In the genomic region with DNA sequence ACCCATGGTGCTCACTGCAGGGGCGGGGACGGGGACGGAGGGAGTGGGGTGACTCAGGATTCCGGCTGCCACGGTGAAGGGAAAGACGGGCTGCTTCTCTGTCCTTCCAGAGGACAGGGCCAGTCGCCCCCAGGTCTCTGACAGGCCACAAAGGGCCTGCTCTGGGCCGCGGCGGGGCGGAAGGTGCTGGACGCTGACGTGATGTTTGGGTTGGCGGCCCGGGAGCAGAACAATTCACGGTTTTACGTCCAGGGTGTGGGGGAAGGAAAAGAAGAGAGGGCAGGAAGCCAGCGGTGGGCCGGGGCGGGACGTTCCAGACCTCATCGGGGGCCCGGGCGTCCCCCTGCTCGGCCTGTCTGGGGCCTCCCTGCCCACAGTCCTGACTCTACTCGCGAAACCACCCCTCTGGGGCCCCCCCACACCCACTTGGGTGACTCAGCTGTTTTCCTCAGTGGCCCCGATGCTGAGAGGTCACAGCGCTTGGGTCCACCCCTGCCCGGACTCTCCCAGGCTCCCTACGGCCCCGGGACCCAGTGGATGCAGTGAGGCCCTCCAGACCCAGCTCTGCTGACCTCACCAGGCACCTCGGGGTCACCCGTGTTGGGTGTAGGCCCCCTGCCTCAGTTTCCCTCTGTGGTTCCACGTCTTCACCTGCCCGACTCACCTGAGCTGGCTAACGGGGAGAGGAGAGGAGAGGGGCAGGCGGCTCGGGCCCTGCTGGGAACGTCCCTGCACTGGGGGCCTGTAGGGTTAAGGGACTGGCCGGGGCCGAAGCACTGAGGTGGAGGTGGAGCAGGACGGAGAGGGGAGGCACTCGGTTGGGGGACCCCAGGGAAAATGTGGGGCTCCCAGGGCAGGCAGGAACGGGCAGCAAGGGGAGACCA, we compare ENCODE assay signal across 8 cellular contexts. TPM values are rescaled to one million over a fixed set of nuclear protein-coding genes. Genes with fewer than 3 reads are reported as not detected.
A peak's percentile ranks its signal among the peaks of the same experiment; 100 is the strongest.
DNase-seq lines count a peak whose midpoint lies in the region; ATAC-seq and TF ChIP-seq lines count a peak whose summit lies in the region.

No MANE protein-coding gene starts in this region.

- H3K27ac ChIP-seq in left ventricle myocardium inferior (replicated peaks) (peak overlapping the region; percentile 99), smooth muscle cell (ENCODE audit: low read depth) (peak overlapping the region; percentile 96)

- no peaks in the 10 kb centered on the region for H3F3A ChIP-seq in smooth muscle cell (ENCODE audit: low read depth)

- peak overlapping the region; percentile 58 for H3K4me3 Mint-ChIP-seq in activated T-helper 17 cell treated with anti-CD3 and anti-CD28 coated beads, Interleukin-2, amount 50 U/mL, for 72 hours

- peaks cover 6% of the 10 kb centered on the region for H3K9me3 ChIP-seq in left ventricle myocardium inferior (replicated peaks)
- no peaks in the 10 kb centered on the region for H3K9me3 ChIP-seq in smooth muscle cell (replicated peaks; ENCODE audit: low read depth)

- H3K4me1 Mint-ChIP-seq in activated T-helper 17 cell treated with anti-CD3 and anti-CD28 coated beads, Interleukin-2, amount 50 U/mL, for 72 hours: peaks cover 6% of the 10 kb centered on the region

- H3K4me1 ChIP-seq in left ventricle myocardium inferior: peaks cover 87% of the 10 kb centered on the region
- peaks cover 15% of the 10 kb centered on the region for H3K4me1 ChIP-seq in smooth muscle cell (ENCODE audit: low read depth)

- no peaks in the 10 kb centered on the region for H3K27me3 ChIP-seq in left ventricle myocardium inferior (ENCODE audit: low read depth)
- H3K27me3 ChIP-seq in smooth muscle cell (ENCODE audit: low read depth): no peaks in the 10 kb centered on the region

- no peak overlapping the region for H2AFZ ChIP-seq in smooth muscle cell (ENCODE audit: low read depth)

- TF ChIP-seq CTCF in GM13976 (IDR thresholded peaks at IDR 0.05; ENCODE audit: borderline replicate concordance, control extremely low read depth, extremely low read depth, insufficient read depth, missing control alignments): no peak
- no peak for TF ChIP-seq CTCF in left ventricle myocardium inferior (IDR thresholded peaks at IDR 0.05; ENCODE audit: borderline replicate concordance)
- TF ChIP-seq CTCF in smooth muscle cell (IDR thresholded peaks at IDR 0.05; ENCODE audit: borderline replicate concordance, insufficient read depth, poor library complexity, severe bottlenecking): no peak

- H3K4me3 ChIP-seq in left ventricle myocardium inferior: peak overlapping the region; percentile 61
- no peak overlapping the region for H3K4me3 ChIP-seq in smooth muscle cell

- peak; percentile 92 for DNase-seq in GM13976 (ENCODE audit: low spot score)
- DNase-seq in left ventricle myocardium inferior: peak; percentile 86
- DNase-seq in smooth muscle cell (lab: John Stamatoyannopoulos, UW; ENCODE audit: unreplicated experiment): peak; percentile 37
- no peak for DNase-seq in NCI-H187 (lab: John Stamatoyannopoulos, UW)
- no peak for DNase-seq in NCI-H510A treated with DMSO at 0.1 percent for 48 hours (lab: John Stamatoyannopoulos, UW)
- DNase-seq in amniotic stem cell (lab: John Stamatoyannopoulos, UW): no peak

- WGBS in smooth muscle cell (ENCODE audit: low lambda C conversion rate): 55% methylated on average over 37 of the region's 45 CpGs

- peak overlapping the region; percentile 82 for H3K4me2 ChIP-seq in smooth muscle cell

- in situ Hi-C loops in GM13976 (cut with MboI; ENCODE audit: low sequenced_read_pairs, unreplicated experiment): no loop called here

- H3K79me2 ChIP-seq in smooth muscle cell (ENCODE audit: low read depth): peaks cover 24% of the 10 kb centered on the region

- H3K27me3 Mint-ChIP-seq in activated T-helper 17 cell treated with anti-CD3 and anti-CD28 coated beads, Interleukin-2, amount 50 U/mL, for 72 hours: no peaks in the 10 kb centered on the region

- intact Hi-C loops in left ventricle myocardium inferior (cut with micrococcal nuclease): no loop called here

- peaks cover 8% of the 10 kb centered on the region for H3K36me3 ChIP-seq in left ventricle myocardium inferior
- H3K36me3 ChIP-seq in smooth muscle cell (ENCODE audit: low read depth): no peaks in the 10 kb centered on the region

- peak overlapping the region; percentile 84 for H3K9ac ChIP-seq in smooth muscle cell (ENCODE audit: low read depth)

- H4K20me1 ChIP-seq in smooth muscle cell (ENCODE audit: low read depth): peaks cover 48% of the 10 kb centered on the region

- H3K27ac Mint-ChIP-seq in activated T-helper 17 cell treated with anti-CD3 and anti-CD28 coated beads, Interleukin-2, amount 50 U/mL, for 72 hours: peak overlapping the region; percentile 81

- no peaks in the 10 kb centered on the region for H3K9me3 Mint-ChIP-seq in activated T-helper 17 cell treated with anti-CD3 and anti-CD28 coated beads, Interleukin-2, amount 50 U/mL, for 72 hours

- peak; percentile 73 for ATAC-seq in activated T-helper 17 cell treated with anti-CD3 and anti-CD28 coated beads, Interleukin-2, amount 50 U/mL, for 72 hours (replicated peaks)
- ATAC-seq in HG02852 (IDR thresholded peaks at IDR 0.05; ENCODE audit: unreplicated experiment): no peak

- H3K36me3 Mint-ChIP-seq in activated T-helper 17 cell treated with anti-CD3 and anti-CD28 coated beads, Interleukin-2, amount 50 U/mL, for 72 hours (ENCODE audit: low read depth): no peaks in the 10 kb centered on the region

RNA-seq across cellular contexts. Expression of a gene that starts 29.2 kb away (rescaled TPM):
- 10 to 100 TPM; 16.1 to 26.2 TPM for total RNA-seq in activated T-helper 17 cell treated with anti-CD3 and anti-CD28 coated beads, Interleukin-2, amount 50 U/mL, for 72 hours
- 31.6 TPM for total RNA-seq in left ventricle myocardium inferior
- 8.2 and 13.2 TPM in 2 replicates for total RNA-seq in smooth muscle cell
- 27.2 and 29.9 TPM in 2 replicates for polyA plus RNA-seq in smooth muscle cell

RNA-seq across cellular contexts. Expression of a gene that starts 37.1 kb away (rescaled TPM):
- total RNA-seq in activated T-helper 17 cell treated with anti-CD3 and anti-CD28 coated beads, Interleukin-2, amount 50 U/mL, for 72 hours: 1 to 10 TPM; 1.5 to 8.6 TPM
- total RNA-seq in left ventricle myocardium inferior (not detected), smooth muscle cell (1.7 and 6.2 TPM in 2 replicates)
- polyA plus RNA-seq in smooth muscle cell: 1.2 and 9.0 TPM in 2 replicates

RNA-seq across cellular contexts. Expression of a gene that starts 44.4 kb away (rescaled TPM):
- total RNA-seq in activated T-helper 17 cell treated with anti-CD3 and anti-CD28 coated beads, Interleukin-2, amount 50 U/mL, for 72 hours: 10 to 100 TPM; 22.9 to 31.8 TPM
- total RNA-seq in left ventricle myocardium inferior (14.5 TPM), smooth muscle cell (16.7 and 17.5 TPM in 2 replicates)
- polyA plus RNA-seq in smooth muscle cell: 17.3 and 22.5 TPM in 2 replicates

Comparison
In these comparisons a context has a peak if more than half of its experiments do, and no peak if none do; other contexts are left out.
1. DNase-seq: peak in GM13976 (single experiment), left ventricle myocardium inferior (single experiment) and smooth muscle cell (single experiment); none in NCI-H187 (0 of 2), NCI-H510A treated with DMSO at 0.1 percent for 48 hours (single experiment) and amniotic stem cell (single experiment).